In genomic region chr20:18916886-18917785, GRCh38 we compare ENCODE assay signal across 17 cellular contexts.
"Had no signal": no experiment of that assay in that cellular context is flagged by ENCODE, and none has a peak within 500 bp of the region (broad histone marks: within the 10 kb centered on the region; RNA-seq: fewer than 3 reads in every experiment).

No MANE protein-coding gene starts in this region.

- ATAC-seq: activated T-cell treated with anti-CD3 and anti-CD28 coated beads, Interleukin-2, amount 50 U/mL, for 4 hours; left colon; T-cell had no signal

- H3K9me3 Mint-ChIP-seq: activated CD4-positive, alpha-beta memory T cell treated with anti-CD3 and anti-CD28 coated beads for 36 hours; activated T-cell treated with anti-CD3 and anti-CD28 coated beads, Interleukin-2, amount 50 U/mL, for 4 hours; memory B cell; neural progenitor cell had no signal

- H3K27me3 ChIP-seq: neural progenitor cell had no signal

- H3K27ac ChIP-seq: neural progenitor cell, VCaP had no signal

- H3K4me1 Mint-ChIP-seq: memory B cell, T-cell had no signal

- H3K27me3 Mint-ChIP-seq: activated naive CD8-positive, alpha-beta T cell; type B pancreatic cell had no signal

- H3K36me3 ChIP-seq: neural progenitor cell had no signal

- DNase-seq: activated CD4-positive, alpha-beta memory T cell treated with anti-CD3 and anti-CD28 coated beads for 36 hours; activated gamma-delta T cell; activated T-cell treated with anti-CD3 and anti-CD28 coated beads, Interleukin-2, amount 50 U/mL, for 4 hours; anterior cingulate cortex; effector CD4-positive, alpha-beta T cell; foreskin melanocyte; head of caudate nucleus; left colon; retina; substantia nigra; T-cell; T1000 had no signal

- H3K4me3 ChIP-seq: neural progenitor cell had no signal

- H3K4me3 Mint-ChIP-seq: activated CD4-positive, alpha-beta memory T cell treated with anti-CD3 and anti-CD28 coated beads for 36 hours; activated naive CD8-positive, alpha-beta T cell; activated T-cell treated with anti-CD3 and anti-CD28 coated beads, Interleukin-2, amount 50 U/mL, for 4 hours; memory B cell; neural progenitor cell; T-cell; type B pancreatic cell had no signal

- H3K36me3 Mint-ChIP-seq: activated CD4-positive, alpha-beta memory T cell treated with anti-CD3 and anti-CD28 coated beads for 36 hours; activated naive CD8-positive, alpha-beta T cell; memory B cell; neural progenitor cell; T-cell; type B pancreatic cell had no signal

- H3K4me1 ChIP-seq: neural progenitor cell had no signal

- H3K27ac Mint-ChIP-seq: activated CD4-positive, alpha-beta memory T cell treated with anti-CD3 and anti-CD28 coated beads for 36 hours; activated naive CD8-positive, alpha-beta T cell; memory B cell; neural progenitor cell; T-cell; type B pancreatic cell had no signal
